13 cellular contexts compared by ENCODE assay signal in the genomic region with DNA sequence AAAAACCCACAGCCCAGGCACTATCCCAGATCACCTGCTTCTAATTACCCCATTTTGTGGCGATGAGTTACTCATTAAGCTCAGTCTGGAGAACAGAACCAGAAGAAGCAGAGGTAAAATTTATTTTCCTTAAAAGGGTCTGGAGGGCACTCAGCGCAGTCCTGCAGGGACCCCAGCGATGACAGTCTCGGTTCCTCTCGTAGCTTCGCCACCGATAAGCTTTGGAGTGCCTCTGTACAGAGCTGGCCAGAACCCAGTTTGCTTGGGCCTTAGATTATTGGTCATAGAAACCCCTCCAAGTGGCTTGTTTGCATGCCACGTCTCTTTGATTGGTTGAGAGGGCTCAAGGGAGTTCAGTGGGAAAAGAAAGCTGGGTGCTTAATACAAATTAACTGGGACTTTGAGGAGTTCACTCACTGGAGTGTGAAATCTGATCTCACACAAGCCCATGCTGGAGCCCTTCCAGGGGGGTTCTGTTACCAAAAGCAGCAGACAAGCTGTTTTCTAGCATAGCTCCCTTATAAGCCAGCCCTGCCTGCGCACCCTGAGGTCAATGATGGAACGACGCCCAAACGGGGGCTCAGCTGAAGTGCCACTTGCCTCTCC.
DNase-seq lines count a peak whose midpoint lies in the region; ATAC-seq and TF ChIP-seq lines count a peak whose summit lies in the region.
"Had no signal": no experiment of that assay in that cellular context is flagged by ENCODE, and none has a peak within 500 bp of the region (broad histone marks: within the 10 kb centered on the region; RNA-seq: fewer than 3 reads in every experiment).

No MANE protein-coding gene starts in this region.

- H3K27ac ChIP-seq in WERI-Rb-1 (no peak overlapping the region), Peyer's patch (no peak overlapping the region), smooth muscle cell (ENCODE audit: low read depth) (no peak overlapping the region)
- H3K27ac ChIP-seq: C4-2B, gastrocnemius medialis had no signal

- H3K36me3 ChIP-seq in WERI-Rb-1: no peaks in the 10 kb centered on the region
- no peaks in the 10 kb centered on the region for H3K36me3 ChIP-seq in mucosa of descending colon (ENCODE audit: low read depth)
- no peaks in the 10 kb centered on the region for H3K36me3 ChIP-seq in Peyer's patch
- H3K36me3 ChIP-seq in smooth muscle cell (ENCODE audit: low read depth): no peaks in the 10 kb centered on the region
- H3K36me3 ChIP-seq: gastrocnemius medialis had no signal

- H3F3A ChIP-seq in smooth muscle cell (ENCODE audit: low read depth): no peaks in the 10 kb centered on the region

- DNase-seq in DMS79 treated with DMSO at 0.1 percent for 48 hours (lab: John Stamatoyannopoulos, UW): peak; percentile 99
- peak; percentile 80 for DNase-seq in NCI-H1694 (lab: John Stamatoyannopoulos, UW)
- peak; percentile 47 for DNase-seq in WERI-Rb-1
- DNase-seq in mucosa of descending colon: no peak
- no peak for DNase-seq in stimulated activated CD4-positive, alpha-beta T cell treated with anti-CD3 and anti-CD28 coated beads, Interleukin-4, amount 100 ng/mL, for 4 hours
- DNase-seq in Peyer's patch: no peak
- no peak for DNase-seq in smooth muscle cell (lab: John Stamatoyannopoulos, UW; ENCODE audit: unreplicated experiment)
- DNase-seq: activated CD8-positive, alpha-beta memory T cell treated with anti-CD3 and anti-CD28 coated beads, Interleukin-2, amount 50 U/mL, for 4 hours; gastrocnemius medialis; Kasumi-1 had no signal

- TF ChIP-seq POLR2A in Peyer's patch (IDR thresholded peaks at IDR 0.05): no peak

- H3K4me3 ChIP-seq in WERI-Rb-1 (ENCODE audit: low read depth, low read length): no peak overlapping the region
- no peak overlapping the region for H3K4me3 ChIP-seq in mucosa of descending colon
- no peak overlapping the region for H3K4me3 ChIP-seq in Peyer's patch
- H3K4me3 ChIP-seq in smooth muscle cell: no peak overlapping the region
- H3K4me3 ChIP-seq: gastrocnemius medialis had no signal

- no peaks in the 10 kb centered on the region for H3K79me2 ChIP-seq in smooth muscle cell (ENCODE audit: low read depth)

- no peaks in the 10 kb centered on the region for H4K20me1 ChIP-seq in smooth muscle cell (ENCODE audit: low read depth)

- no peak overlapping the region for H3K4me2 ChIP-seq in smooth muscle cell

- WGBS in smooth muscle cell (ENCODE audit: low lambda C conversion rate): 90% methylated on average over 12 of the region's 12 CpGs

- no peaks in the 10 kb centered on the region for H3K4me1 ChIP-seq in mucosa of descending colon (ENCODE audit: low read depth)
- H3K4me1 ChIP-seq in Peyer's patch: no peaks in the 10 kb centered on the region
- no peaks in the 10 kb centered on the region for H3K4me1 ChIP-seq in smooth muscle cell (ENCODE audit: low read depth)
- H3K4me1 ChIP-seq: gastrocnemius medialis had no signal

- H3K9ac ChIP-seq in smooth muscle cell (ENCODE audit: low read depth): no peak overlapping the region

- TF ChIP-seq CTCF in WERI-Rb-1 (IDR thresholded peaks at IDR 0.05; ENCODE audit: low read depth, low read length): 0 out of 2 replicates have a peak, but pooled peaks have one; percentile 22
- TF ChIP-seq CTCF in mucosa of descending colon (IDR thresholded peaks at IDR 0.05): no peak
- no peak for TF ChIP-seq CTCF in Peyer's patch (IDR thresholded peaks at IDR 0.05)
- TF ChIP-seq CTCF in smooth muscle cell (IDR thresholded peaks at IDR 0.05; ENCODE audit: borderline replicate concordance, insufficient read depth, poor library complexity, severe bottlenecking): no peak

- intact Hi-C loops in mucosa of descending colon (cut with DNase I, micrococcal nuclease): no loop called here

- no peak overlapping the region for H2AFZ ChIP-seq in smooth muscle cell (ENCODE audit: low read depth)

- no peaks in the 10 kb centered on the region for H3K27me3 ChIP-seq in WERI-Rb-1 (ENCODE audit: insufficient read depth, low read depth, severe bottlenecking)
- H3K27me3 ChIP-seq in Peyer's patch: no peaks in the 10 kb centered on the region
- no peaks in the 10 kb centered on the region for H3K27me3 ChIP-seq in smooth muscle cell (ENCODE audit: low read depth)
- H3K27me3 ChIP-seq: gastrocnemius medialis had no signal

- H3K9me3 ChIP-seq in WERI-Rb-1 (ENCODE audit: severe bottlenecking) (no peaks in the 10 kb centered on the region), mucosa of descending colon (peaks cover 6% of the 10 kb centered on the region), Peyer's patch (peaks cover 0 to 3% (median 0%) of the 10 kb centered on the region in 4 donors), smooth muscle cell (replicated peaks; ENCODE audit: low read depth) (peaks cover 2% of the 10 kb centered on the region)
- H3K9me3 ChIP-seq: gastrocnemius medialis had no signal

- peak; percentile 43 for ATAC-seq in mucosa of descending colon
- ATAC-seq in HG02840 (IDR thresholded peaks at IDR 0.05; ENCODE audit: low FRiP score, unreplicated experiment): no peak
- ATAC-seq: gastrocnemius medialis, HCT116 had no signal

Comparison
In these comparisons a context has a peak if more than half of its experiments do, and no peak if none do; other contexts are left out.
1. DNase-seq: peak in DMS79 treated with DMSO at 0.1 percent for 48 hours (single experiment), NCI-H1694 (single experiment) and WERI-Rb-1 (single experiment); none in mucosa of descending colon (0 of 3), stimulated activated CD4-positive, alpha-beta T cell treated with anti-CD3 and anti-CD28 coated beads, Interleukin-4, amount 100 ng/mL, for 4 hours (0 of 2), Peyer's patch (0 of 3) and smooth muscle cell (single experiment).